ENCODE assay signal across 16 cellular contexts in genomic region chr1:97097404-97097925, GRCh38.
A peak's percentile ranks its signal among the peaks of the same experiment; 100 is the strongest.
DNase-seq lines count a peak whose midpoint lies in the region; ATAC-seq lines count a peak whose summit lies in the region.
"Had no signal": no experiment of that assay in that cellular context is flagged by ENCODE, and none has a peak within 500 bp of the region (broad histone marks: within the 10 kb centered on the region; RNA-seq: fewer than 3 reads in every experiment).

No MANE protein-coding gene starts in this region.

- H3K9me3 Mint-ChIP-seq in activated T-helper 17 cell treated with anti-CD3 and anti-CD28 coated beads, Interleukin-2, amount 50 U/mL, for 72 hours: no peaks in the 10 kb centered on the region
- H3K9me3 Mint-ChIP-seq in stimulated activated effector memory CD8-positive, alpha-beta T cell treated with anti-CD3 and anti-CD28 coated beads, Interleukin-12 subunit alpha, Interleukin-12 subunit beta, amount 100 ng/mL, for 72 hours: no peaks in the 10 kb centered on the region
- H3K9me3 Mint-ChIP-seq in stimulated activated memory B cell treated with anti-CD40 and anti-IgM and Interleukin-4, amounts not matched to agents 10 μg/mL and 1 μg/mL and 100 μg/mL, for 72 hours: no peaks in the 10 kb centered on the region
- H3K9me3 Mint-ChIP-seq: CD8-positive, alpha-beta memory T cell had no signal

- no peak overlapping the region for H3K27ac Mint-ChIP-seq in activated T-helper 17 cell treated with anti-CD3 and anti-CD28 coated beads, Interleukin-2, amount 50 U/mL, for 72 hours
- no peak overlapping the region for H3K27ac Mint-ChIP-seq in stimulated activated effector memory CD8-positive, alpha-beta T cell treated with anti-CD3 and anti-CD28 coated beads, Interleukin-12 subunit alpha, Interleukin-12 subunit beta, amount 100 ng/mL, for 72 hours
- no peak overlapping the region for H3K27ac Mint-ChIP-seq in stimulated activated memory B cell treated with anti-CD40 and anti-IgM and Interleukin-4, amounts not matched to agents 10 μg/mL and 1 μg/mL and 100 μg/mL, for 72 hours
- H3K27ac Mint-ChIP-seq: H9 had no signal

- intact Hi-C loops in posterior vena cava (cut with DNase I): no loop called here

- H3K4me3 Mint-ChIP-seq in activated T-helper 17 cell treated with anti-CD3 and anti-CD28 coated beads, Interleukin-2, amount 50 U/mL, for 72 hours: no peak overlapping the region
- no peak overlapping the region for H3K4me3 Mint-ChIP-seq in stimulated activated effector memory CD8-positive, alpha-beta T cell treated with anti-CD3 and anti-CD28 coated beads, Interleukin-12 subunit alpha, Interleukin-12 subunit beta, amount 100 ng/mL, for 72 hours
- no peak overlapping the region for H3K4me3 Mint-ChIP-seq in stimulated activated memory B cell treated with anti-CD40 and anti-IgM and Interleukin-4, amounts not matched to agents 10 μg/mL and 1 μg/mL and 100 μg/mL, for 72 hours
- H3K4me3 Mint-ChIP-seq: CD8-positive, alpha-beta memory T cell; H9 had no signal

- H3K27me3 Mint-ChIP-seq in activated T-helper 17 cell treated with anti-CD3 and anti-CD28 coated beads, Interleukin-2, amount 50 U/mL, for 72 hours: no peaks in the 10 kb centered on the region
- H3K27me3 Mint-ChIP-seq in stimulated activated memory B cell treated with anti-CD40 and anti-IgM and Interleukin-4, amounts not matched to agents 10 μg/mL and 1 μg/mL and 100 μg/mL, for 72 hours: no peaks in the 10 kb centered on the region
- H3K27me3 Mint-ChIP-seq: CD8-positive, alpha-beta memory T cell had no signal

- no peak overlapping the region for H3K27ac ChIP-seq in epithelial cell of prostate
- H3K27ac ChIP-seq: BLaER1 had no signal

- ATAC-seq in activated T-helper 17 cell treated with anti-CD3 and anti-CD28 coated beads, Interleukin-2, amount 50 U/mL, for 72 hours (replicated peaks): peak; percentile 34
- peak; percentile 36 for ATAC-seq in stimulated activated effector memory CD8-positive, alpha-beta T cell treated with anti-CD3 and anti-CD28 coated beads, Interleukin-12 subunit alpha, Interleukin-12 subunit beta, amount 100 ng/mL, for 72 hours
- no peak for ATAC-seq in stimulated activated memory B cell treated with anti-CD40 and anti-IgM and Interleukin-4, amounts not matched to agents 10 μg/mL and 1 μg/mL and 100 μg/mL, for 72 hours

- peaks cover 28% of the 10 kb centered on the region for H3K36me3 Mint-ChIP-seq in activated T-helper 17 cell treated with anti-CD3 and anti-CD28 coated beads, Interleukin-2, amount 50 U/mL, for 72 hours (ENCODE audit: low read depth)
- peaks cover 15% of the 10 kb centered on the region for H3K36me3 Mint-ChIP-seq in stimulated activated effector memory CD8-positive, alpha-beta T cell treated with anti-CD3 and anti-CD28 coated beads, Interleukin-12 subunit alpha, Interleukin-12 subunit beta, amount 100 ng/mL, for 72 hours
- H3K36me3 Mint-ChIP-seq in stimulated activated memory B cell treated with anti-CD40 and anti-IgM and Interleukin-4, amounts not matched to agents 10 μg/mL and 1 μg/mL and 100 μg/mL, for 72 hours: peaks cover 7% of the 10 kb centered on the region

- H3K4me1 Mint-ChIP-seq in activated T-helper 17 cell treated with anti-CD3 and anti-CD28 coated beads, Interleukin-2, amount 50 U/mL, for 72 hours: no peaks in the 10 kb centered on the region
- H3K4me1 Mint-ChIP-seq in stimulated activated effector memory CD8-positive, alpha-beta T cell treated with anti-CD3 and anti-CD28 coated beads, Interleukin-12 subunit alpha, Interleukin-12 subunit beta, amount 100 ng/mL, for 72 hours: no peaks in the 10 kb centered on the region
- no peaks in the 10 kb centered on the region for H3K4me1 Mint-ChIP-seq in stimulated activated memory B cell treated with anti-CD40 and anti-IgM and Interleukin-4, amounts not matched to agents 10 μg/mL and 1 μg/mL and 100 μg/mL, for 72 hours
- H3K4me1 Mint-ChIP-seq: CD8-positive, alpha-beta memory T cell had no signal

- DNase-seq in NCI-H526 (lab: John Stamatoyannopoulos, UW) (peak; percentile 7 to 26), NCI-H526 treated with DMSO at 0.1 percent for 48 hours (lab: John Stamatoyannopoulos, UW) (no peak), epithelial cell of prostate (ENCODE audit: low read depth, low spot score) (peak; percentile 26), posterior vena cava (ENCODE audit: low spot score) (no peak)
- no peak for DNase-seq in stimulated activated effector memory CD8-positive, alpha-beta T cell treated with anti-CD3 and anti-CD28 coated beads, Interleukin-12 subunit alpha, Interleukin-12 subunit beta, amount 100 ng/mL, for 72 hours (ENCODE audit: low spot score in 2 of 2)
- DNase-seq: 8988T; AML-193; Caco-2; CD8-positive, alpha-beta memory T cell; DND-41; GDM1; GOT3; H9 had no signal

Comparison
In these comparisons a context has a peak if more than half of its experiments do, and no peak if none do; other contexts are left out.
1. DNase-seq: peak in NCI-H526 (2 of 2) and epithelial cell of prostate (single experiment); none in NCI-H526 treated with DMSO at 0.1 percent for 48 hours (single experiment), stimulated activated effector memory CD8-positive, alpha-beta T cell treated with anti-CD3 and anti-CD28 coated beads, Interleukin-12 subunit alpha, Interleukin-12 subunit beta, amount 100 ng/mL, for 72 hours (0 of 2) and posterior vena cava (single experiment).